Comparison of ENCODE assay signal across 19 cellular contexts in genomic region chr3:12919205-12919604, GRCh38.
DNase-seq lines count a peak whose midpoint lies in the region; ATAC-seq, FAIRE-seq and TF ChIP-seq lines count a peak whose summit lies in the region.
"Had no signal": no experiment of that assay in that cellular context is flagged by ENCODE, and none has a peak within 500 bp of the region (broad histone marks: within the 10 kb centered on the region; RNA-seq: fewer than 3 reads in every experiment).

No MANE protein-coding gene starts in this region.

- no peak for FAIRE-seq in GM12892 (lab: Jason Lieb, UNC)
- FAIRE-seq: GM18507, GM19239, H1 had no signal

- H3K4me1 ChIP-seq in left ventricle myocardium inferior (peaks cover 48% of the 10 kb centered on the region), colonic mucosa (no peaks in the 10 kb centered on the region)
- H3K4me1 ChIP-seq: HAP-1 had no signal

- intact Hi-C loops in left ventricle myocardium inferior (cut with micrococcal nuclease) (no loop called here), left ventricle myocardium superior (cut with micrococcal nuclease) (no loop called here), sciatic nerve (cut with DNase I) (no loop called here), colonic mucosa (cut with DNase I) (no loop called here)

- peaks cover 81% of the 10 kb centered on the region for H3K36me3 ChIP-seq in left ventricle myocardium inferior
- H3K36me3 ChIP-seq in colonic mucosa: no peaks in the 10 kb centered on the region

- H3K27me3 ChIP-seq in left ventricle myocardium inferior (ENCODE audit: low read depth): no peaks in the 10 kb centered on the region
- H3K27me3 ChIP-seq in colonic mucosa: no peaks in the 10 kb centered on the region

- H3K27ac ChIP-seq in left ventricle myocardium inferior (replicated peaks): peak overlapping the region; percentile 25
- H3K27ac ChIP-seq in colonic mucosa: no peak overlapping the region
- H3K27ac ChIP-seq: HL-60 had no signal

- H3K9me3 ChIP-seq in left ventricle myocardium inferior (replicated peaks) (no peaks in the 10 kb centered on the region), colonic mucosa (no peaks in the 10 kb centered on the region)
- H3K9me3 ChIP-seq: HAP-1 had no signal

- no peak for TF ChIP-seq POLR2A in GM12892 (IDR thresholded peaks at IDR 0.05; ENCODE audit: low read depth, low read length)

- H3K9ac ChIP-seq in colonic mucosa (ENCODE audit: low read depth in 2 of 2, low read length in 2 of 2): no peak overlapping the region

- no peak for TF ChIP-seq CTCF in left ventricle myocardium inferior (IDR thresholded peaks at IDR 0.05; ENCODE audit: borderline replicate concordance)
- TF ChIP-seq CTCF in colonic mucosa (IDR thresholded peaks at IDR 0.05): no peak

- ATAC-seq in left ventricle myocardium superior: no peak
- peak; percentile 2 for ATAC-seq in sciatic nerve

- H3K4me3 ChIP-seq in left ventricle myocardium inferior (no peak overlapping the region), colonic mucosa (no peak overlapping the region)
- H3K4me3 ChIP-seq: HAP-1 had no signal

- DNase-seq in left ventricle myocardium inferior (no peak), left ventricle myocardium superior (no peak), NCI-H69 (lab: John Stamatoyannopoulos, UW) (peak; percentile 1), sciatic nerve (ENCODE audit: low spot score) (no peak), GM12892 (ENCODE audit: insufficient read length) (no peak), NOMO-1 (lab: John Stamatoyannopoulos, UW; ENCODE audit: unreplicated experiment in 2 of 2) (no peak), colonic mucosa (no peak)
- DNase-seq: 8988T; AML-193; C1 segment of cervical spinal cord; Calu3; CD4-positive, alpha-beta T cell; DMS 273 treated with DMSO at 0.1 percent for 48 hours; HFFc6 had no signal
